ENCODE assay signal across 10 cellular contexts in the genomic region with DNA sequence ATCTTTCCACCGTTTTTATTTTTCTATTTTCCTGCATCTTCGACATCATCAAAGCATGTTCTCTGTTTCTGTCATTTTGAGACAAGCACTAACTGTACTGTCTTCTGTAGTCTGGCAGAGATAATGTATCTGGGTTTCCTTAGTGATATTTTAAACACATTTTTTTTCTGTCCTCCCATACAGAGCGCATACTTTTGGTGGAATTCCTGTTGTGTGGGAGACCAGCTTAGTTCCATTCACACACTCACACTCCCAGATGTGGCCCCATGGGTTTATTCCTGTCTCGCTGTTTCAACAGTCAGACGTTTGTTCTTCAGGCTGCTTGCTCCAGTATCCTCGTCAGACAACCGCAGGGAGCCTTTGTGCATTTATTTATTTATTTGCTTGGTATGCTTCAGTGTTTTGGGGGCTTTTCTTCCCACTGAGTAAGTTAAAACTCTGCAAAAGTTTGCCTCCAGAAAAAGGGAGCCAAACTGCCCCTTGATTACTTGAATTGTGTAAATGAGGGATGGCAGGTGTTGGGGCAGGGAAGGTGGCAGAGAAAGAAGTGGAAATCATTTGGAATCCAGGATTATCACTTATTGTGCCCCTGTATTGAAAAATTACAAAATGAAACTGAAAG.
DNase-seq lines count a peak whose midpoint lies in the region; ATAC-seq lines count a peak whose summit lies in the region.
"Had no signal": no experiment of that assay in that cellular context is flagged by ENCODE, and none has a peak within 500 bp of the region (broad histone marks: within the 10 kb centered on the region; RNA-seq: fewer than 3 reads in every experiment).

No MANE protein-coding gene starts in this region.

- no peak overlapping the region for H3K4me3 Mint-ChIP-seq in T-helper 2 cell treated with Interferon-gamma antibody and Interleukin-4, amounts not matched to agents 5 μg/mL and 100 μg/mL, for 36 hours

- no peaks in the 10 kb centered on the region for H3K9me3 Mint-ChIP-seq in T-helper 2 cell treated with Interferon-gamma antibody and Interleukin-4, amounts not matched to agents 5 μg/mL and 100 μg/mL, for 36 hours

- H3K36me3 Mint-ChIP-seq in T-helper 2 cell treated with Interferon-gamma antibody and Interleukin-4, amounts not matched to agents 5 μg/mL and 100 μg/mL, for 36 hours (ENCODE audit: low read depth) = no peaks in the 10 kb centered on the region

- ATAC-seq in left lobe of liver (peak; percentile 47), GM19455 (IDR thresholded peaks at IDR 0.05; ENCODE audit: unreplicated experiment) (no peak)

- DNase-seq in left lobe of liver (ENCODE audit: low spot score) (no peak), stromal cell of bone marrow (ENCODE audit: low read depth) (peak; percentile 94), NCI-H2196 (lab: John Stamatoyannopoulos, UW; ENCODE audit: unreplicated experiment) (no peak), NCI-H1048 (lab: John Stamatoyannopoulos, UW) (no peak)
- no peak for DNase-seq in T-helper 2 cell treated with Interferon-gamma antibody and Interleukin-4, amounts not matched to agents 5 μg/mL and 100 μg/mL, for 36 hours (ENCODE audit: low spot score)
- DNase-seq: NCI-H524 treated with DMSO at 0.1 percent for 48 hours had no signal

- no peak overlapping the region for H3K27ac Mint-ChIP-seq in T-helper 2 cell treated with Interferon-gamma antibody and Interleukin-4, amounts not matched to agents 5 μg/mL and 100 μg/mL, for 36 hours

- H3K36me3 ChIP-seq in HUES48 (ENCODE audit: control insufficient read depth, insufficient read depth, low read length) = no peaks in the 10 kb centered on the region
- H3K36me3 ChIP-seq: adrenal gland had no signal

- peaks cover 2% of the 10 kb centered on the region for H3K27me3 Mint-ChIP-seq in T-helper 2 cell treated with Interferon-gamma antibody and Interleukin-4, amounts not matched to agents 5 μg/mL and 100 μg/mL, for 36 hours (ENCODE audit: low read depth)

- peaks cover 28% of the 10 kb centered on the region for H3K4me1 ChIP-seq in HUES48 (ENCODE audit: control insufficient read depth, insufficient read depth, low read length)

- H3K27ac ChIP-seq in HUES48 (ENCODE audit: low read depth, low read length) (peak overlapping the region; percentile 91), cingulate gyrus (ENCODE audit: low read depth, low read length) (peak overlapping the region; percentile 19)

- peaks cover 2% of the 10 kb centered on the region; the same call in 1 of the 2 replicates for H3K9me3 ChIP-seq in HUES48 (ENCODE audit: control insufficient read depth, insufficient read depth, low read length)
- H3K9me3 ChIP-seq: adrenal gland had no signal

- H3K9ac ChIP-seq in HUES48 (ENCODE audit: low read depth, low read length) = no peak overlapping the region

- H3K4me3 ChIP-seq in HUES48 (ENCODE audit: low read depth, low read length) = no peak overlapping the region
- H3K4me3 ChIP-seq: adrenal gland had no signal

- no peaks in the 10 kb centered on the region for H3K27me3 ChIP-seq in HUES48 (ENCODE audit: control insufficient read depth, insufficient read depth, low read length)
- H3K27me3 ChIP-seq: adrenal gland had no signal

- H3K4me1 Mint-ChIP-seq in T-helper 2 cell treated with Interferon-gamma antibody and Interleukin-4, amounts not matched to agents 5 μg/mL and 100 μg/mL, for 36 hours (ENCODE audit: low read depth) = peaks cover 19% of the 10 kb centered on the region
